ENCODE assay signal across 10 cellular contexts in genomic region chr20:36848677-36849076, GRCh38. TPM values are rescaled to one million over a fixed set of nuclear protein-coding genes. Genes with fewer than 3 reads are reported as not detected.
DNase-seq lines count a peak whose midpoint lies in the region; ATAC-seq and TF ChIP-seq lines count a peak whose summit lies in the region.
"Had no signal": no experiment of that assay in that cellular context is flagged by ENCODE, and none has a peak within 500 bp of the region (broad histone marks: within the 10 kb centered on the region; RNA-seq: fewer than 3 reads in every experiment).

No MANE protein-coding gene starts in this region.

- H3K9ac ChIP-seq in Karpas-422 (ENCODE audit: low read length) (peak overlapping the region; percentile 78), colonic mucosa (ENCODE audit: low read depth in 2 of 2, low read length in 2 of 2) (peak overlapping the region in 1 of 2 donors; percentile 43), mucosa of rectum (ENCODE audit: low read depth in 1 of 2, low read length in 2 of 2) (peak overlapping the region in 1 of 2 donors; percentile 39)

- intact Hi-C loops in colonic mucosa (cut with DNase I) = no loop called here
- intact Hi-C loops in head of caudate nucleus (cut with DNase I) = no loop called here

- H3K79me2 ChIP-seq in Karpas-422 (ENCODE audit: low read length) = peaks cover 65% of the 10 kb centered on the region

- H3K4me1 ChIP-seq in Karpas-422 (ENCODE audit: low read length) (peaks cover 97% of the 10 kb centered on the region), colonic mucosa (peaks cover 1% of the 10 kb centered on the region), mucosa of rectum (ENCODE audit: control insufficient read depth in 2 of 2, insufficient read depth in 2 of 2, low read length in 2 of 2) (peaks cover 14 to 17% of the 10 kb centered on the region in 2 donors), thoracic aorta (ENCODE audit: control insufficient read depth in 1 of 2, low read depth in 2 of 2) (peaks cover 36 to 76% of the 10 kb centered on the region in 2 donors)

- DNase-seq in Karpas-422 = no peak
- DNase-seq in colonic mucosa = no peak
- no peak for DNase-seq in thoracic aorta (ENCODE audit: low spot score)
- no peak for DNase-seq in activated CD4-positive, alpha-beta T cell treated with anti-CD3 and anti-CD28 coated beads, Interleukin-2, amount 50 U/mL, for 4 hours
- DNase-seq in NCI-H82 (lab: John Stamatoyannopoulos, UW) = no peak
- DNase-seq in head of caudate nucleus = no peak
- DNase-seq: H7, posterior cingulate gyrus had no signal

- H3K9me2 ChIP-seq in Karpas-422 (replicated peaks; ENCODE audit: insufficient read depth, low read length) = no peaks in the 10 kb centered on the region

- H2AFZ ChIP-seq in Karpas-422 (ENCODE audit: low read length) = no peak overlapping the region

- H3K27ac ChIP-seq in Karpas-422 (ENCODE audit: low read length) = peak overlapping the region; percentile 98
- H3K27ac ChIP-seq in colonic mucosa = peak overlapping the region; percentile 73
- peak overlapping the region; percentile 49 to 75 for H3K27ac ChIP-seq in mucosa of rectum (ENCODE audit: low read depth in 2 of 2, low read length in 2 of 2)
- peak overlapping the region; percentile 89 to 92 for H3K27ac ChIP-seq in thoracic aorta

- no peaks in the 10 kb centered on the region; the same call in 1 of the 2 replicates for H3K9me3 ChIP-seq in Karpas-422 (ENCODE audit: low read length)
- no peaks in the 10 kb centered on the region for H3K9me3 ChIP-seq in colonic mucosa
- no peaks in the 10 kb centered on the region for H3K9me3 ChIP-seq in mucosa of rectum (ENCODE audit: control insufficient read depth in 2 of 2, low read length in 2 of 2)
- no peaks in the 10 kb centered on the region for H3K9me3 ChIP-seq in thoracic aorta

- no peak for TF ChIP-seq CTCF in colonic mucosa (IDR thresholded peaks at IDR 0.05)
- TF ChIP-seq CTCF in thoracic aorta (IDR thresholded peaks at IDR 0.05) = no peak

- H3K36me3 ChIP-seq in Karpas-422 (ENCODE audit: insufficient read depth, low read length) (peaks cover 17% of the 10 kb centered on the region), colonic mucosa (no peaks in the 10 kb centered on the region), mucosa of rectum (ENCODE audit: control insufficient read depth in 2 of 2, insufficient read depth in 2 of 2, low read length in 2 of 2) (peaks cover 0 to 2% of the 10 kb centered on the region in 2 donors), thoracic aorta (no peaks in the 10 kb centered on the region)

- no peak for ATAC-seq in thoracic aorta (ENCODE audit: insufficient number of reproducible peaks, low FRiP score, low read depth)
- no peak for ATAC-seq in HG02973 (IDR thresholded peaks at IDR 0.05; ENCODE audit: unreplicated experiment)

- H3K4me3 ChIP-seq in Karpas-422 (ENCODE audit: low read length) (no peak overlapping the region), colonic mucosa (no peak overlapping the region), mucosa of rectum (ENCODE audit: low read length in 2 of 2) (no peak overlapping the region), thoracic aorta (no peak overlapping the region)

- H3K27me3 ChIP-seq in Karpas-422 (ENCODE audit: low read length) = no peaks in the 10 kb centered on the region
- no peaks in the 10 kb centered on the region for H3K27me3 ChIP-seq in colonic mucosa
- no peaks in the 10 kb centered on the region for H3K27me3 ChIP-seq in mucosa of rectum (ENCODE audit: control insufficient read depth in 2 of 2, insufficient read depth in 2 of 2, low read length in 2 of 2)
- H3K27me3 ChIP-seq in thoracic aorta (replicated peaks; ENCODE audit: insufficient read depth) = no peaks in the 10 kb centered on the region

- H3K4me2 ChIP-seq in Karpas-422 (ENCODE audit: low read depth, low read length, poor library complexity, severe bottlenecking) = peak overlapping the region; percentile 42

- H4K20me1 ChIP-seq in Karpas-422 (ENCODE audit: insufficient read depth, low read depth, low read length) = 0 out of 2 replicates have a peak, but pooled peaks cover 6% of the 10 kb centered on the region

RNA-seq across cellular contexts. Expression of gene TLDC2, which starts 27.3 kb away (rescaled TPM):
- total RNA-seq in Karpas-422 (2014; rRNA removed; shearing (Covaris generic); ENCODE audit: low replicate concordance) = 0.69 TPM in 1 of 2 replicates, not detected in the other
- total RNA-seq in colonic mucosa (10 to 100 TPM; 18.1 to 29.7 TPM), thoracic aorta (1 to 10 TPM in 1 of 2 donors, not detected in 1; 1.6 TPM)

Comparison
In these comparisons a context has a peak if more than half of its experiments do, and no peak if none do; other contexts are left out.
1. RNA of gene TLDC2, which starts 27.3 kb away (total RNA-seq): 18.1 to 29.7 TPM in colonic mucosa; 1.6 TPM in thoracic aorta and 0.69 TPM in Karpas-422; every median in the first group is over 4 times any median in the second.
2. Peak in every context shown above with its lines, with median percentiles within 50 percentile points of each other: H3K27ac ChIP-seq.